ENCODE assay signal across 9 cellular contexts in the genomic region with DNA sequence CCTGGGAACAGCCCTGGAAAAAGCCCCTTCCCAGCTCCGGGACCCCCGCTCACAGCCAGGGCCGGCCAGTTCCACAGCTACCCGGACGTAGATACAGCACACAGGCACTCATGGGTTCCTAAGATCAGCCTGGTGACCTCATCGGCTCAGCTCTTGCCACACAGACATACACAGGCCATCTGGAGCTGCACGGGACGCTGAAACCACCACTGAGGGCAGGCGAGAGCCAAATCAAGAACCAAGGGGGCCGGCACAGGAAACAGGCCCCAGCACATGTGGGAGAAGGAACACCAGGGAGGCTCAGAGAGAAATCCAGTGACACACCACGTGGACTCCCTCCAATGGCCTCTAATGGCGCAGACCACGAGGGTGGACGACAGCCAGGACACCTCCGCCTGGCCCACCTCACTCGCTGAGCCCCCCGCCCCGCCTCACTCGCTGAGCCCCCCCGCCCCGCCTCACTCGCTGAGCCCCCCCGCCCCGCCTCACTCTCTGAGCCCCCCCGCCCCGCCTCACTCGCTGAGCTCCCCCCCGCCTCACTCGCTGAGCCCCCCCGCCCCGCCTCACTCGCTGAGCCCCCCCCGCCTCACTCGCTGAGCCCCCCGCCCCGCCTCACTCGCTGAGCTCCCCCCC.
DNase-seq lines count a peak whose midpoint lies in the region; ATAC-seq and TF ChIP-seq lines count a peak whose summit lies in the region.
"Had no signal": no experiment of that assay in that cellular context is flagged by ENCODE, and none has a peak within 500 bp of the region (broad histone marks: within the 10 kb centered on the region; RNA-seq: fewer than 3 reads in every experiment).

No MANE protein-coding gene starts in this region.

- H3K4me3 Mint-ChIP-seq in activated T-cell treated with anti-CD3 and anti-CD28 coated beads, Interleukin-2, amount 50 U/mL, for 24 hours = no peak overlapping the region
- H3K4me3 Mint-ChIP-seq in activated T-cell treated with anti-CD3 and anti-CD28 coated beads, Interleukin-2, amount 50 U/mL, for 72 hours = no peak overlapping the region
- H3K4me3 Mint-ChIP-seq in natural killer cell treated with Interleukin-12 subunit alpha and Interleukin-12 subunit beta and Interleukin-15 and Interleukin-18, amount 100 ng/mL, for 72 hours = no peak overlapping the region

- H3K4me3 ChIP-seq in choroid plexus epithelial cell (ENCODE audit: low read depth, low read length) = no peak overlapping the region
- H3K4me3 ChIP-seq: right lobe of liver had no signal

- no peak for DNase-seq in activated T-cell treated with anti-CD3 and anti-CD28 coated beads, Interleukin-2, amount 50 U/mL, for 24 hours
- no peak for DNase-seq in activated T-cell treated with anti-CD3 and anti-CD28 coated beads, Interleukin-2, amount 50 U/mL, for 72 hours
- DNase-seq in NCI-H526 (lab: John Stamatoyannopoulos, UW) (peak; percentile 55 to 75), choroid plexus epithelial cell (ENCODE audit: low read depth) (peak; percentile 91), H4 (ENCODE audit: low spot score) (no peak), NCI-H510A (lab: John Stamatoyannopoulos, UW) (no peak)
- peak; percentile 83 for DNase-seq in natural killer cell treated with Interleukin-12 subunit alpha and Interleukin-12 subunit beta and Interleukin-15 and Interleukin-18, amount 100 ng/mL, for 72 hours (ENCODE audit: low spot score)
- DNase-seq: right lobe of liver had no signal

- H3K27ac Mint-ChIP-seq in activated T-cell treated with anti-CD3 and anti-CD28 coated beads, Interleukin-2, amount 50 U/mL, for 24 hours = peak overlapping the region; percentile 84
- H3K27ac Mint-ChIP-seq in activated T-cell treated with anti-CD3 and anti-CD28 coated beads, Interleukin-2, amount 50 U/mL, for 72 hours = no peak overlapping the region
- H3K27ac Mint-ChIP-seq in natural killer cell treated with Interleukin-12 subunit alpha and Interleukin-12 subunit beta and Interleukin-15 and Interleukin-18, amount 100 ng/mL, for 72 hours = peak overlapping the region; percentile 55 to 95

- peaks cover 57% of the 10 kb centered on the region for H3K36me3 Mint-ChIP-seq in activated T-cell treated with anti-CD3 and anti-CD28 coated beads, Interleukin-2, amount 50 U/mL, for 24 hours (ENCODE audit: low read depth)
- peaks cover 0 to 3% of the 10 kb centered on the region in 2 donors for H3K36me3 Mint-ChIP-seq in activated T-cell treated with anti-CD3 and anti-CD28 coated beads, Interleukin-2, amount 50 U/mL, for 72 hours (ENCODE audit: insufficient read depth in 2 of 2)
- no peaks in the 10 kb centered on the region for H3K36me3 Mint-ChIP-seq in natural killer cell treated with Interleukin-12 subunit alpha and Interleukin-12 subunit beta and Interleukin-15 and Interleukin-18, amount 100 ng/mL, for 72 hours

- ATAC-seq in activated T-cell treated with anti-CD3 and anti-CD28 coated beads, Interleukin-2, amount 50 U/mL, for 72 hours (replicated peaks in 1 of 2) = no peak
- peak; percentile 68 to 95 for ATAC-seq in natural killer cell treated with Interleukin-12 subunit alpha and Interleukin-12 subunit beta and Interleukin-15 and Interleukin-18, amount 100 ng/mL, for 72 hours
- ATAC-seq in HG02588 (IDR thresholded peaks at IDR 0.05; ENCODE audit: unreplicated experiment) = no peak

- H3K9me3 Mint-ChIP-seq in activated T-cell treated with anti-CD3 and anti-CD28 coated beads, Interleukin-2, amount 50 U/mL, for 24 hours = no peaks in the 10 kb centered on the region
- H3K9me3 Mint-ChIP-seq in activated T-cell treated with anti-CD3 and anti-CD28 coated beads, Interleukin-2, amount 50 U/mL, for 72 hours = no peaks in the 10 kb centered on the region
- H3K9me3 Mint-ChIP-seq in natural killer cell treated with Interleukin-12 subunit alpha and Interleukin-12 subunit beta and Interleukin-15 and Interleukin-18, amount 100 ng/mL, for 72 hours = no peaks in the 10 kb centered on the region

- peak; percentile 49 for TF ChIP-seq CTCF in choroid plexus epithelial cell (conservative IDR thresholded peaks at IDR 0.05; ENCODE audit: low read depth, low read length)

- peaks cover 56% of the 10 kb centered on the region for H3K4me1 Mint-ChIP-seq in activated T-cell treated with anti-CD3 and anti-CD28 coated beads, Interleukin-2, amount 50 U/mL, for 24 hours (ENCODE audit: low read depth)
- peaks cover 45% of the 10 kb centered on the region for H3K4me1 Mint-ChIP-seq in activated T-cell treated with anti-CD3 and anti-CD28 coated beads, Interleukin-2, amount 50 U/mL, for 72 hours (ENCODE audit: low read depth)
- peaks cover 40 to 46% of the 10 kb centered on the region in 2 donors for H3K4me1 Mint-ChIP-seq in natural killer cell treated with Interleukin-12 subunit alpha and Interleukin-12 subunit beta and Interleukin-15 and Interleukin-18, amount 100 ng/mL, for 72 hours (ENCODE audit: low read depth in 2 of 2)

- H3K27me3 Mint-ChIP-seq in activated T-cell treated with anti-CD3 and anti-CD28 coated beads, Interleukin-2, amount 50 U/mL, for 24 hours = no peaks in the 10 kb centered on the region
- H3K27me3 Mint-ChIP-seq in activated T-cell treated with anti-CD3 and anti-CD28 coated beads, Interleukin-2, amount 50 U/mL, for 72 hours (ENCODE audit: low read depth) = no peaks in the 10 kb centered on the region
- H3K27me3 Mint-ChIP-seq in natural killer cell treated with Interleukin-12 subunit alpha and Interleukin-12 subunit beta and Interleukin-15 and Interleukin-18, amount 100 ng/mL, for 72 hours = no peaks in the 10 kb centered on the region

Comparison
In these comparisons a context has a peak if more than half of its experiments do, and no peak if none do; other contexts are left out.
1. DNase-seq: peak in NCI-H526 (2 of 2), choroid plexus epithelial cell (single experiment) and natural killer cell treated with Interleukin-12 subunit alpha and Interleukin-12 subunit beta and Interleukin-15 and Interleukin-18, amount 100 ng/mL, for 72 hours (single experiment); none in activated T-cell treated with anti-CD3 and anti-CD28 coated beads, Interleukin-2, amount 50 U/mL, for 24 hours (single experiment), activated T-cell treated with anti-CD3 and anti-CD28 coated beads, Interleukin-2, amount 50 U/mL, for 72 hours (0 of 2), H4 (single experiment) and NCI-H510A (single experiment).
2. ATAC-seq: peak in natural killer cell treated with Interleukin-12 subunit alpha and Interleukin-12 subunit beta and Interleukin-15 and Interleukin-18, amount 100 ng/mL, for 72 hours (2 of 2); none in activated T-cell treated with anti-CD3 and anti-CD28 coated beads, Interleukin-2, amount 50 U/mL, for 72 hours (0 of 2) and HG02588 (single experiment).